ENCODE assay signal across 8 cellular contexts in the genomic region with DNA sequence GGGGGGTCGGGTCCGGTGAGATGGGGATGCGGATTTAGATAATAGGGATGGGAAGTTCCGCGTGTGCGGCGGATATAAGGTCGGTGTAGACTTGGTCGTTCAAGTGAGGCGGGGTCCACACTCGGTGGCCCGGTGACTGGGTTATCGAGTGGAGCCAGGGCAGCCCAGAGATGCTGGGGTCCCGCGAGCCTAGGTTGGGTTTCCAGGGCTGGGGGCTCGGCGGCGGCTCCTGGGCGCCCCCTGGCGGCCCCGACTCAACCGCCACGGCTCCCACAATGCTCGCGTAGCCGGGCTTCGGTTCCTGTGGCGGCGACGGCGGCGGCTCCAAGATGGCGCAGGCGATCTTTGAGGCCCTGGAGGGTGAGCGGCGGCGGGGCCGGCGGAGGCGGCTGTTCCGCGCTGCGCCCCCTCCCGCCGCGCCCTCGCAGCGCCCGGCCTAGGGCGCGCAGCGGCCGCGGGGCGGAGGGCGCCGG. TPM values are rescaled to one million over a fixed set of nuclear protein-coding genes. Genes with fewer than 3 reads are reported as not detected.
DNase-seq lines count a peak whose midpoint lies in the region; ATAC-seq and TF ChIP-seq lines count a peak whose summit lies in the region.

A gene (plus strand): TSS at position 304 of the 473 bp plus-strand sequence. CDS start 26 bp downstream, at position 330.

- ATAC-seq in HG03280 (IDR thresholded peaks at IDR 0.05; ENCODE audit: unreplicated experiment) = peak; percentile 85
- peak; percentile 90 for ATAC-seq in activated CD4-positive, alpha-beta T cell treated with anti-CD3 and anti-CD28 coated beads for 36 hours
- ATAC-seq in memory B cell (ENCODE audit: low read depth) = peak; percentile 66

- peak; percentile 76 for TF ChIP-seq CTCF in coronary artery (IDR thresholded peaks at IDR 0.05)

- intact Hi-C loops in activated CD4-positive, alpha-beta T cell treated with anti-CD3 and anti-CD28 coated beads for 36 hours (cut with DNase I, micrococcal nuclease) = loop anchor here (1.0 to 5.0 kb wide), 17 partner anchors 11 to 914 kb away; a partner anchor contains a TSS

- peak within 1 kb of the TSS; percentile 75 for H3K4me3 Mint-ChIP-seq in activated CD4-positive, alpha-beta T cell treated with anti-CD3 and anti-CD28 coated beads for 36 hours
- H3K4me3 Mint-ChIP-seq in memory B cell = peak within 1 kb of the TSS; percentile 91

- peak; percentile 11 for TF ChIP-seq POLR2A in GM19099 (IDR thresholded peaks at IDR 0.05; ENCODE audit: extremely low read depth, insufficient read length, low read depth)

- CTCF ChIA-PET in activated CD4-positive, alpha-beta T cell treated with anti-CD3 and anti-CD28 coated beads for 36 hours (lab: Charles Lee) = interaction anchor here (0.7 to 1.8 kb wide), 9 partner anchors 12 to 363 kb away, joined by 3 to 8 read pairs (median 3); a partner anchor contains a TSS

- no peaks in the 10 kb centered on the region for H3K27me3 Mint-ChIP-seq in activated CD4-positive, alpha-beta T cell treated with anti-CD3 and anti-CD28 coated beads for 36 hours
- no peaks in the 10 kb centered on the region for H3K27me3 Mint-ChIP-seq in memory B cell

- peak within 1 kb of the TSS; percentile 89 for H3K4me3 ChIP-seq in coronary artery

- H3K9me3 Mint-ChIP-seq in activated CD4-positive, alpha-beta T cell treated with anti-CD3 and anti-CD28 coated beads for 36 hours (ENCODE audit: low read depth) = peaks cover 5% of the 10 kb centered on the region
- peaks cover 5% of the 10 kb centered on the region for H3K9me3 Mint-ChIP-seq in memory B cell

- peaks cover 9% of the 10 kb centered on the region for H3K36me3 Mint-ChIP-seq in activated CD4-positive, alpha-beta T cell treated with anti-CD3 and anti-CD28 coated beads for 36 hours (ENCODE audit: low read depth)
- peaks cover 6% of the 10 kb centered on the region for H3K36me3 Mint-ChIP-seq in memory B cell

- H3K4me1 Mint-ChIP-seq in activated CD4-positive, alpha-beta T cell treated with anti-CD3 and anti-CD28 coated beads for 36 hours = peaks cover 21% of the 10 kb centered on the region
- peaks cover 17% of the 10 kb centered on the region for H3K4me1 Mint-ChIP-seq in memory B cell

- peak; percentile 88 for DNase-seq in Ammon's horn (ENCODE audit: low spot score)
- peak; percentile 86 for DNase-seq in NCI-H460 (ENCODE audit: extremely low read depth, low read depth)
- peak; percentile 94 for DNase-seq in activated CD4-positive, alpha-beta T cell treated with anti-CD3 and anti-CD28 coated beads for 36 hours
- DNase-seq in coronary artery (ENCODE audit: low spot score) = peak; percentile 90
- DNase-seq in memory B cell (ENCODE audit: low spot score in 2 of 2) = peak in 1 of 2 donors; percentile 95
- peak; percentile 81 to 82 (median 81) for DNase-seq in stimulated activated CD4-positive, alpha-beta T cell treated with anti-CD3 and anti-CD28 coated beads, TNF-alpha, amount 100 ng/mL, for 48 hours (ENCODE audit: low read depth in 3 of 3)

- POLR2A ChIA-PET in activated CD4-positive, alpha-beta T cell treated with anti-CD3 and anti-CD28 coated beads for 36 hours (lab: Charles Lee) = interaction anchor here (1.0 to 1.9 kb wide), 2 partner anchors 12 to 45 kb away, joined by 5 to 13 read pairs; a partner anchor contains a TSS

- peak within 1 kb of the TSS; percentile 86 for H3K27ac Mint-ChIP-seq in activated CD4-positive, alpha-beta T cell treated with anti-CD3 and anti-CD28 coated beads for 36 hours
- peak within 1 kb of the TSS; percentile 87 for H3K27ac Mint-ChIP-seq in memory B cell

- peak within 1 kb of the TSS; percentile 84 to 97 for H3K27ac ChIP-seq in coronary artery

RNA-seq across cellular contexts. Expression of the gene that starts here (rescaled TPM):
- total RNA-seq in NCI-H460 (2014; rRNA removed; shearing (Covaris generic)) = 2.2 and 2.4 TPM in 2 replicates
- polyA plus RNA-seq in NCI-H460 (2014; cell fraction: nucleus; rRNA removed) = 3.1 and 4.5 TPM in 2 replicates
- 1 to 10 TPM; 4.3 to 6.1 TPM for total RNA-seq in activated CD4-positive, alpha-beta T cell treated with anti-CD3 and anti-CD28 coated beads for 36 hours
